In genomic region chr19:35002037-35002535, GRCh38 we compare ENCODE assay signal across 9 cellular contexts. TPM values are rescaled to one million over a fixed set of nuclear protein-coding genes. Genes with fewer than 3 reads are reported as not detected.
DNase-seq lines count a peak whose midpoint lies in the region; TF ChIP-seq lines count a peak whose summit lies in the region.
"Had no signal": no experiment of that assay in that cellular context is flagged by ENCODE, and none has a peak within 500 bp of the region (broad histone marks: within the 10 kb centered on the region; RNA-seq: fewer than 3 reads in every experiment).

No MANE protein-coding gene starts in this region.

- no peaks in the 10 kb centered on the region for H3K27me3 ChIP-seq in CD4-positive, alpha-beta memory T cell (ENCODE audit: insufficient read depth, low read length)
- H3K27me3 ChIP-seq in HUES64 (ENCODE audit: insufficient read depth, low read length), result no peaks in the 10 kb centered on the region

- intact Hi-C loops in CD4-positive, alpha-beta memory T cell (cut with micrococcal nuclease), result loop anchor here (5.0 kb wide), 1 partner anchor 40 kb away; the partner anchor contains the start of gene HPN

- H3K27ac Mint-ChIP-seq in CD4-positive, alpha-beta memory T cell, result peak overlapping the region; percentile 88 to 99 (median 98)
- peak overlapping the region; percentile 73 for H3K27ac Mint-ChIP-seq in nephron progenitor cell

- peaks cover 15% of the 10 kb centered on the region for H3K36me3 ChIP-seq in CD4-positive, alpha-beta memory T cell (ENCODE audit: insufficient read depth, low read length)
- peaks cover 40% of the 10 kb centered on the region for H3K36me3 ChIP-seq in HUES64 (ENCODE audit: insufficient read depth, low read length)

- no peak for DNase-seq in CD4-positive, alpha-beta memory T cell
- DNase-seq in choroid plexus epithelial cell (ENCODE audit: low read depth) (no peak), nephron progenitor cell (no peak), hippocampal formation (lab: John Stamatoyannopoulos, UW) (no peak), iPS-NIHi7 (ENCODE audit: extremely low spot score) (no peak), SIG-M5 (lab: John Stamatoyannopoulos, UW) (no peak)
- no peak for DNase-seq in activated CD4-positive, CD25-positive, alpha-beta regulatory T cell (lab: John Stamatoyannopoulos, UW)
- DNase-seq: left ventricle myocardium superior had no signal

- WGBS in HUES64, result 92% methylated on average over 11 of the region's 11 CpGs

- H3K9me3 Mint-ChIP-seq in CD4-positive, alpha-beta memory T cell, result no peaks in the 10 kb centered on the region
- no peaks in the 10 kb centered on the region for H3K9me3 Mint-ChIP-seq in nephron progenitor cell

- TF ChIP-seq CTCF in choroid plexus epithelial cell (conservative IDR thresholded peaks at IDR 0.05; ENCODE audit: low read depth, low read length), result no peak
- no peak for TF ChIP-seq CTCF in nephron progenitor cell (IDR thresholded peaks at IDR 0.05)

- H3K4me1 ChIP-seq in CD4-positive, alpha-beta memory T cell (ENCODE audit: insufficient read depth, low read length), result peaks cover 73% of the 10 kb centered on the region
- H3K4me1 ChIP-seq in HUES64 (ENCODE audit: insufficient read depth, low read length), result peaks cover 38% of the 10 kb centered on the region

- peaks cover 0 to 38% of the 10 kb centered on the region in 2 donors for H3K36me3 Mint-ChIP-seq in CD4-positive, alpha-beta memory T cell
- peaks cover 16% of the 10 kb centered on the region for H3K36me3 Mint-ChIP-seq in nephron progenitor cell (ENCODE audit: low read depth)

- POLR2A ChIA-PET in CD4-positive, alpha-beta memory T cell (lab: Charles Lee; ENCODE audit: partially characterized antibody), result interaction anchor here (1.2 to 11.0 kb wide), 9 partner anchors 10 to 42 kb away, joined by 3 to 282 read pairs (median 14); partner anchors contain the start of gene ZNF792

- CTCF ChIA-PET in CD4-positive, alpha-beta memory T cell (lab: Charles Lee; ENCODE audit: partially characterized antibody), result interaction anchor here (5.5 to 6.2 kb wide), 2 partner anchors 10 to 30 kb away, joined by 47 to 71 read pairs; no protein-coding TSS in a partner anchor

- H3K4me1 Mint-ChIP-seq in CD4-positive, alpha-beta memory T cell, result peaks cover 51 to 86% (median 69%) of the 10 kb centered on the region in 4 donors
- peaks cover 58% of the 10 kb centered on the region for H3K4me1 Mint-ChIP-seq in nephron progenitor cell

- H3K4me3 Mint-ChIP-seq in CD4-positive, alpha-beta memory T cell, result peak overlapping the region; percentile 94 to 99 (median 99)
- peak overlapping the region; percentile 98 for H3K4me3 Mint-ChIP-seq in nephron progenitor cell

- H3K27ac ChIP-seq in CD4-positive, alpha-beta memory T cell (ENCODE audit: low read depth, low read length), result peak overlapping the region; percentile 88
- no peak overlapping the region for H3K27ac ChIP-seq in HUES64 (ENCODE audit: low read depth, low read length)

- H3K4me3 ChIP-seq in CD4-positive, alpha-beta memory T cell (ENCODE audit: low read length in 2 of 2), result peak overlapping the region; percentile 11 to 83
- peak overlapping the region; percentile 84 for H3K4me3 ChIP-seq in HUES64 (ENCODE audit: low read length)
- H3K4me3 ChIP-seq in choroid plexus epithelial cell (ENCODE audit: low read depth, low read length), result peak overlapping the region; percentile 26

- no peak overlapping the region for H3K9ac ChIP-seq in HUES64 (ENCODE audit: low read depth, low read length)

- no peaks in the 10 kb centered on the region for H3K27me3 Mint-ChIP-seq in CD4-positive, alpha-beta memory T cell
- H3K27me3 Mint-ChIP-seq in nephron progenitor cell (ENCODE audit: low read depth, poor library complexity), result no peaks in the 10 kb centered on the region

- no peaks in the 10 kb centered on the region for H3K9me3 ChIP-seq in CD4-positive, alpha-beta memory T cell (ENCODE audit: control insufficient read depth in 1 of 2, low read length in 2 of 2)
- no peaks in the 10 kb centered on the region for H3K9me3 ChIP-seq in HUES64 (ENCODE audit: insufficient read depth, low read depth, low read length)

RNA-seq across cellular contexts. Expression of gene GRAMD1A, which starts 2.0 kb away (rescaled TPM):
- 100 to 1,000 TPM; 205 to 221 TPM for total RNA-seq in CD4-positive, alpha-beta memory T cell
- 10 to 100 TPM; 16.3 to 55.4 TPM for polyA plus RNA-seq in CD4-positive, alpha-beta memory T cell
- 86.1 TPM for polyA plus RNA-seq in HUES64 (2013, experiment 1 of 2)
- polyA plus RNA-seq in HUES64 (2013, experiment 2 of 2), result 110 TPM

RNA-seq across cellular contexts. Expression of gene SCN1B, which starts 28.2 kb away (rescaled TPM):
- 1 to 10 TPM; 1.4 to 1.5 TPM for total RNA-seq in CD4-positive, alpha-beta memory T cell
- polyA plus RNA-seq in CD4-positive, alpha-beta memory T cell, result under 1 TPM in 1 of 2 donors, not detected in 1; 0.64 TPM
- polyA plus RNA-seq in HUES64 (2013, experiment 1 of 2), result 1.9 TPM
- 1.8 TPM for polyA plus RNA-seq in HUES64 (2013, experiment 2 of 2)

RNA-seq across cellular contexts. Expression of gene ZNF792, which starts 38.1 kb away (rescaled TPM):
- 10 to 100 TPM; 33.9 to 34.7 TPM for total RNA-seq in CD4-positive, alpha-beta memory T cell
- polyA plus RNA-seq in CD4-positive, alpha-beta memory T cell, result 10 to 100 TPM; 10.1 to 23.9 TPM
- 3.5 TPM for polyA plus RNA-seq in HUES64 (2013, experiment 1 of 2)
- 3.7 TPM for polyA plus RNA-seq in HUES64 (2013, experiment 2 of 2)

RNA-seq across cellular contexts. Expression of gene HPN, which starts 39.4 kb away (rescaled TPM):
- total RNA-seq in CD4-positive, alpha-beta memory T cell, result under 1 TPM in 1 of 2 experiments, not detected in 1; 0.15 TPM
- polyA plus RNA-seq in CD4-positive, alpha-beta memory T cell, result under 1 TPM in 1 of 2 donors, not detected in 1; 0.57 TPM
- polyA plus RNA-seq in HUES64 (2013, experiment 1 of 2), result 3.2 TPM
- polyA plus RNA-seq in HUES64 (2013, experiment 2 of 2), result 6.3 TPM

Comparison
In these comparisons a context has a peak if more than half of its experiments do, and no peak if none do; other contexts are left out.
1. H3K4me3 ChIP-seq: peak in every context shown above with its lines; median percentile 84 in HUES64; 47 in CD4-positive, alpha-beta memory T cell; 26 in choroid plexus epithelial cell.